In genomic region chr6:7392402-7392801, GRCh38 we compare ENCODE assay signal across 1 cellular context.
TF ChIP-seq lines count a peak whose summit lies in the region.

No MANE protein-coding gene starts in this region.

TF ChIP-seq in GM12878, 131 proteins besides CTCF, POLR2A, EP300 and RAD21:
- TF ChIP-seq IKZF1 (conservative IDR thresholded peaks at IDR 0.05) (no peak), STAT1 (conservative IDR thresholded peaks at IDR 0.05) (no peak), ZBTB11 (CRISPR knock-in tag; IDR thresholded peaks at IDR 0.05) (no peak), RFX5 (IDR thresholded peaks at IDR 0.05; ENCODE audit: low read depth, low read length) (no peak), PRDM15 (CRISPR knock-in tag; IDR thresholded peaks at IDR 0.05) (no peak), WRNIP1 (IDR thresholded peaks at IDR 0.05; ENCODE audit: borderline replicate concordance, low read depth, low read length) (no peak), RUNX3 (IDR thresholded peaks at IDR 0.05; ENCODE audit: low read length) (no peak)
